Comparison of ENCODE assay signal across 18 cellular contexts in genomic region chr4:80126435-80126834, GRCh38. TPM values are rescaled to one million over a fixed set of nuclear protein-coding genes. Genes with fewer than 3 reads are reported as not detected.
DNase-seq lines count a peak whose midpoint lies in the region; ATAC-seq and TF ChIP-seq lines count a peak whose summit lies in the region.
"Had no signal": no experiment of that assay in that cellular context is flagged by ENCODE, and none has a peak within 500 bp of the region (broad histone marks: within the 10 kb centered on the region; RNA-seq: fewer than 3 reads in every experiment).

No MANE protein-coding gene starts in this region.

- peaks cover 2% of the 10 kb centered on the region for H3K36me3 Mint-ChIP-seq in activated naive CD4-positive, alpha-beta T cell treated with anti-CD3 and anti-CD28 coated beads, Interleukin-2, amount 10 ng/mL, durations not matched to agents 7 days and 5 days
- H3K36me3 Mint-ChIP-seq in activated naive CD8-positive, alpha-beta T cell = no peaks in the 10 kb centered on the region

- no peaks in the 10 kb centered on the region for H4K20me1 ChIP-seq in Loucy (ENCODE audit: insufficient read depth, low read length, poor library complexity, severe bottlenecking)

- intact Hi-C loops in transverse colon (cut with DNase I; ENCODE audit: low total_unique reads) = no loop called here

- H3F3A ChIP-seq in Loucy (ENCODE audit: low read depth) = peaks cover 31% of the 10 kb centered on the region

- TF ChIP-seq CTCF in Loucy (conservative IDR thresholded peaks at IDR 0.05; ENCODE audit: low read length) (no peak), neutrophil (IDR thresholded peaks at IDR 0.05) (no peak), transverse colon (IDR thresholded peaks at IDR 0.05) (no peak)

- no peak overlapping the region for H2AFZ ChIP-seq in Loucy (ENCODE audit: low read length)

- peak overlapping the region; percentile 29 for H3K27ac ChIP-seq in neutrophil
- H3K27ac ChIP-seq in transverse colon = no peak overlapping the region
- H3K27ac ChIP-seq: brain microvascular endothelial cell, ovary had no signal

- H3K4me2 ChIP-seq in Loucy (ENCODE audit: low read depth, low read length, poor library complexity, severe bottlenecking) = peak overlapping the region; percentile 86

- WGBS in transverse colon (ENCODE audit: low coverage in 1 of 2), 2 donors = 89 to 92% methylated on average over 2 of the region's 2 CpGs

- TF ChIP-seq EP300 in transverse colon (IDR thresholded peaks at IDR 0.05; ENCODE audit: low read depth) = no peak

- H3K4me3 ChIP-seq in Loucy (ENCODE audit: low read length, poor library complexity, severe bottlenecking) (peak overlapping the region; percentile 69), neutrophil (ENCODE audit: low read depth in 1 of 2, low read length in 1 of 2) (no peak overlapping the region), transverse colon (no peak overlapping the region)
- H3K4me3 ChIP-seq: ovary had no signal

- H3K27me3 Mint-ChIP-seq in activated naive CD4-positive, alpha-beta T cell treated with anti-CD3 and anti-CD28 coated beads, Interleukin-2, amount 10 ng/mL, durations not matched to agents 7 days and 5 days = no peaks in the 10 kb centered on the region
- no peaks in the 10 kb centered on the region for H3K27me3 Mint-ChIP-seq in activated naive CD8-positive, alpha-beta T cell
- H3K27me3 Mint-ChIP-seq: dendritic cell treated with granulocyte-macrophage colony-stimulating factor and Interleukin-4, amounts not matched to agents 40 ng/mL and 50 ng/mL, for 4 days had no signal

- in situ Hi-C loops in transverse colon (cut with MboI; ENCODE audit: low pct_ligation_motif_present in 1 of 4, low pct_unique_long_range_greater_than_20kb in 1 of 4, low sequenced_read_pairs in 3 of 4) = no loop called here

- DNase-seq in activated naive CD4-positive, alpha-beta T cell treated with anti-CD3 and anti-CD28 coated beads, Interleukin-2, amount 10 ng/mL, durations not matched to agents 7 days and 5 days = no peak
- no peak for DNase-seq in activated naive CD4-positive, alpha-beta T cell (lab: John Stamatoyannopoulos, UW)
- no peak for DNase-seq in effector CD4-positive, alpha-beta T cell
- DNase-seq in transverse colon = no peak
- DNase-seq: activated naive CD4-positive, alpha-beta T cell treated with Interleukin-2 at 50 U/mL for 16 hours; brain microvascular endothelial cell; GDM1; NCI-H1105 treated with DMSO at 0.1 percent for 48 hours; NCI-H748 treated with DMSO at 0.1 percent for 48 hours; ovary; stimulated activated CD4-positive, alpha-beta T cell treated with anti-CD3 and anti-CD28 coated beads, Interleukin-1b, Interleukin-23, amount 100 ng/mL, for 48 hours had no signal

- H3K27me3 ChIP-seq in Loucy (ENCODE audit: insufficient read depth, low read length, poor library complexity, severe bottlenecking) (no peaks in the 10 kb centered on the region), neutrophil (no peaks in the 10 kb centered on the region), transverse colon (no peaks in the 10 kb centered on the region)
- H3K27me3 ChIP-seq: brain microvascular endothelial cell, ovary had no signal

- H3K4me1 ChIP-seq in Loucy (ENCODE audit: insufficient read depth, low read length, poor library complexity, severe bottlenecking) (peaks cover 77% of the 10 kb centered on the region), neutrophil (ENCODE audit: control insufficient read depth in 1 of 2, insufficient read depth in 1 of 2, low read depth in 1 of 2, low read length in 1 of 2) (peaks cover 14 to 18% of the 10 kb centered on the region in 2 experiments), transverse colon (peaks cover 0 to 4% (median 0%) of the 10 kb centered on the region in 4 donors)

- no peak overlapping the region for H3K4me3 Mint-ChIP-seq in activated naive CD4-positive, alpha-beta T cell treated with anti-CD3 and anti-CD28 coated beads, Interleukin-2, amount 10 ng/mL, durations not matched to agents 7 days and 5 days
- peak overlapping the region; percentile 55 for H3K4me3 Mint-ChIP-seq in activated naive CD8-positive, alpha-beta T cell
- H3K4me3 Mint-ChIP-seq: dendritic cell treated with granulocyte-macrophage colony-stimulating factor and Interleukin-4, amounts not matched to agents 40 ng/mL and 50 ng/mL, for 4 days had no signal

- H3K36me3 ChIP-seq in Loucy (ENCODE audit: insufficient read depth, low read length) (no peaks in the 10 kb centered on the region), neutrophil (no peaks in the 10 kb centered on the region), transverse colon (no peaks in the 10 kb centered on the region)
- H3K36me3 ChIP-seq: brain microvascular endothelial cell, ovary had no signal

- CTCF ChIA-PET in activated naive CD4-positive, alpha-beta T cell treated with anti-CD3 and anti-CD28 coated beads, Interleukin-2, amount 10 ng/mL, durations not matched to agents 7 days and 5 days (lab: Charles Lee) = interaction anchor here (0.7 to 7.0 kb wide), 14 partner anchors 12 to 209 kb away, joined by 3 to 138 read pairs (median 9); partner anchors contain the start of gene ANTXR2

- H3K9ac ChIP-seq in Loucy (ENCODE audit: low read depth, low read length, poor library complexity, severe bottlenecking) = peak overlapping the region; percentile 85

- no peak for TF ChIP-seq POLR2A in transverse colon (IDR thresholded peaks at IDR 0.05)

- H3K9me3 ChIP-seq in Loucy (ENCODE audit: insufficient read depth, low read depth, low read length) = no peaks in the 10 kb centered on the region
- H3K9me3 ChIP-seq in neutrophil = no peaks in the 10 kb centered on the region
- H3K9me3 ChIP-seq in transverse colon = no peaks in the 10 kb centered on the region
- H3K9me3 ChIP-seq: ovary had no signal

- H3K79me2 ChIP-seq in Loucy (ENCODE audit: insufficient read depth, low read length) = peaks cover 32% of the 10 kb centered on the region

- no peaks in the 10 kb centered on the region for H3K9me2 ChIP-seq in Loucy (replicated peaks; ENCODE audit: low read depth, low read length)

- H3K4me1 Mint-ChIP-seq in activated naive CD4-positive, alpha-beta T cell treated with anti-CD3 and anti-CD28 coated beads, Interleukin-2, amount 10 ng/mL, durations not matched to agents 7 days and 5 days = peaks cover 58% of the 10 kb centered on the region
- peaks cover 61% of the 10 kb centered on the region for H3K4me1 Mint-ChIP-seq in activated naive CD8-positive, alpha-beta T cell (ENCODE audit: low read depth)

- H3K27ac Mint-ChIP-seq in activated naive CD4-positive, alpha-beta T cell treated with anti-CD3 and anti-CD28 coated beads, Interleukin-2, amount 10 ng/mL, durations not matched to agents 7 days and 5 days = peak overlapping the region; percentile 89
- H3K27ac Mint-ChIP-seq in activated naive CD8-positive, alpha-beta T cell = peak overlapping the region; percentile 93
- H3K27ac Mint-ChIP-seq: dendritic cell treated with granulocyte-macrophage colony-stimulating factor and Interleukin-4, amounts not matched to agents 40 ng/mL and 50 ng/mL, for 4 days had no signal

- H3K9me3 Mint-ChIP-seq in activated naive CD4-positive, alpha-beta T cell treated with anti-CD3 and anti-CD28 coated beads, Interleukin-2, amount 10 ng/mL, durations not matched to agents 7 days and 5 days = peaks cover 2% of the 10 kb centered on the region
- H3K9me3 Mint-ChIP-seq in activated naive CD8-positive, alpha-beta T cell (ENCODE audit: low read depth) = no peaks in the 10 kb centered on the region
- H3K9me3 Mint-ChIP-seq: dendritic cell treated with granulocyte-macrophage colony-stimulating factor and Interleukin-4, amounts not matched to agents 40 ng/mL and 50 ng/mL, for 4 days had no signal

- ATAC-seq in HG02852 (IDR thresholded peaks at IDR 0.05; ENCODE audit: unreplicated experiment) = no peak
- ATAC-seq: esophagus mucosa, left lobe of liver had no signal

RNA-seq across cellular contexts. Expression of gene ANTXR2, which starts 53.4 kb away (rescaled TPM):
- total RNA-seq in transverse colon = 10 to 100 TPM; 46.8 to 89.8 (median 76.0) TPM
